In genomic region chrX:41389311-41389888, GRCh38 we compare ENCODE assay signal across 1 cellular context.
A peak's percentile ranks its signal among the peaks of the same experiment; 100 is the strongest.
TF ChIP-seq lines count a peak whose summit lies in the region.

No MANE protein-coding gene starts in this region.

TF ChIP-seq in HepG2, 621 proteins besides CTCF, POLR2A, EP300 and RAD21 (continues in another document):
- TF ChIP-seq NFAT5 (CRISPR knock-in tag; IDR thresholded peaks at IDR 0.05), result no peak
- no peak for TF ChIP-seq ZNF607 (CRISPR knock-in tag; IDR thresholded peaks at IDR 0.05; ENCODE audit: borderline replicate concordance)
- no peak for TF ChIP-seq BCL3 (CRISPR knock-in tag; IDR thresholded peaks at IDR 0.05)
- no peak for TF ChIP-seq ZNF775 (CRISPR knock-in tag; IDR thresholded peaks at IDR 0.05; ENCODE audit: borderline replicate concordance)
- no peak for TF ChIP-seq MIER2 (CRISPR knock-in tag; IDR thresholded peaks at IDR 0.05)
- no peak for TF ChIP-seq ATF7 (IDR thresholded peaks at IDR 0.05)
- TF ChIP-seq ATF7 (CRISPR knock-in tag; IDR thresholded peaks at IDR 0.05), result no peak
- no peak for TF ChIP-seq ZNF574 (CRISPR knock-in tag; IDR thresholded peaks at IDR 0.05)
- no peak for TF ChIP-seq TFAP4 (IDR thresholded peaks at IDR 0.05; ENCODE audit: borderline replicate concordance, low read depth)
- no peak for TF ChIP-seq ZFP1 (CRISPR knock-in tag; IDR thresholded peaks at IDR 0.05)
- no peak for TF ChIP-seq ZNF17 (CRISPR knock-in tag; IDR thresholded peaks at IDR 0.05)
- no peak for TF ChIP-seq ZNF75D (CRISPR knock-in tag; IDR thresholded peaks at IDR 0.05; ENCODE audit: borderline replicate concordance)
- TF ChIP-seq NFYC (CRISPR knock-in tag; IDR thresholded peaks at IDR 0.05), result no peak
- no peak for TF ChIP-seq ZNF44 (CRISPR knock-in tag; IDR thresholded peaks at IDR 0.05)
- no peak for TF ChIP-seq ZBTB37 (CRISPR knock-in tag; IDR thresholded peaks at IDR 0.05)
- no peak; the same call in 1 of the 2 replicates for TF ChIP-seq PAXIP1 (CRISPR knock-in tag; conservative IDR thresholded peaks at IDR 0.05)
- TF ChIP-seq ZBTB3 (CRISPR knock-in tag; IDR thresholded peaks at IDR 0.05; ENCODE audit: borderline replicate concordance, low read depth), result no peak
- no peak for TF ChIP-seq ZNF737 (CRISPR knock-in tag; IDR thresholded peaks at IDR 0.05; ENCODE audit: borderline replicate concordance)
- TF ChIP-seq TP53 (CRISPR knock-in tag; conservative IDR thresholded peaks at IDR 0.05), result no peak
- no peak for TF ChIP-seq ATF2 (CRISPR knock-in tag; IDR thresholded peaks at IDR 0.05)
- TF ChIP-seq CEBPG (CRISPR knock-in tag; IDR thresholded peaks at IDR 0.05), result no peak
- no peak for TF ChIP-seq ZNF570 (CRISPR knock-in tag; IDR thresholded peaks at IDR 0.05; ENCODE audit: borderline replicate concordance)
- no peak for TF ChIP-seq GABPA (IDR thresholded peaks at IDR 0.05; ENCODE audit: low read depth, low read length)
- TF ChIP-seq GABPA (CRISPR knock-in tag; IDR thresholded peaks at IDR 0.05; ENCODE audit: low read depth), result peak; percentile 76
- no peak for TF ChIP-seq EHMT2 (IDR thresholded peaks at IDR 0.05; ENCODE audit: borderline replicate concordance, low read depth, low read length)
- TF ChIP-seq GATAD1 (CRISPR knock-in tag; IDR thresholded peaks at IDR 0.05), result no peak
- no peak for TF ChIP-seq ZNF530 (CRISPR knock-in tag; IDR thresholded peaks at IDR 0.05; ENCODE audit: low read depth)
- TF ChIP-seq HIVEP1 (CRISPR knock-in tag; IDR thresholded peaks at IDR 0.05), result no peak
- TF ChIP-seq TOPORS (CRISPR knock-in tag; IDR thresholded peaks at IDR 0.05), result no peak
- TF ChIP-seq ZGPAT (CRISPR knock-in tag; IDR thresholded peaks at IDR 0.05), result no peak
- no peak for TF ChIP-seq ZFYVE20 (CRISPR knock-in tag; IDR thresholded peaks at IDR 0.05; ENCODE audit: borderline replicate concordance, low read depth)
- no peak for TF ChIP-seq ZFX (CRISPR knock-in tag; IDR thresholded peaks at IDR 0.05; ENCODE audit: low read depth)
- TF ChIP-seq CCDC6 (CRISPR knock-in tag; IDR thresholded peaks at IDR 0.05), result no peak
- TF ChIP-seq RBAK (CRISPR knock-in tag; IDR thresholded peaks at IDR 0.05), result no peak
- TF ChIP-seq AHDC1 (CRISPR knock-in tag; IDR thresholded peaks at IDR 0.05; ENCODE audit: borderline replicate concordance), result no peak
- TF ChIP-seq GTF3A (CRISPR knock-in tag; conservative IDR thresholded peaks at IDR 0.05), result no peak
